ENCODE assay signal across 15 cellular contexts in genomic region chr1:30901798-30902652, GRCh38. TPM values are rescaled to one million over a fixed set of nuclear protein-coding genes. Genes with fewer than 3 reads are reported as not detected.
DNase-seq lines count a peak whose midpoint lies in the region; FAIRE-seq and TF ChIP-seq lines count a peak whose summit lies in the region.
"Had no signal": no experiment of that assay in that cellular context is flagged by ENCODE, and none has a peak within 500 bp of the region (broad histone marks: within the 10 kb centered on the region; RNA-seq: fewer than 3 reads in every experiment).

No MANE protein-coding gene starts in this region.

- H3K4me1 ChIP-seq in HEK293 (ENCODE audit: control insufficient read depth, insufficient read depth, low read length) (no peaks in the 10 kb centered on the region), kidney (ENCODE audit: control insufficient read depth in 1 of 2, insufficient read depth in 1 of 2, low read depth in 1 of 2, low read length in 2 of 2) (peaks cover 0 to 8% of the 10 kb centered on the region in 2 donors), rectal smooth muscle tissue (ENCODE audit: control insufficient read depth, insufficient read depth, low read length) (peaks cover 58% of the 10 kb centered on the region), smooth muscle cell (ENCODE audit: low read depth) (peaks cover 9% of the 10 kb centered on the region)

- H3K9me3 Mint-ChIP-seq in chondrocyte (ENCODE audit: low read depth), result no peaks in the 10 kb centered on the region

- H3K9me3 ChIP-seq in HEK293 (ENCODE audit: control insufficient read depth, insufficient read depth, low read depth, low read length) (no peaks in the 10 kb centered on the region), kidney (ENCODE audit: control insufficient read depth in 1 of 2, low read length in 2 of 2) (no peaks in the 10 kb centered on the region), smooth muscle cell (replicated peaks; ENCODE audit: low read depth) (no peaks in the 10 kb centered on the region)
- H3K9me3 ChIP-seq: BLaER1, neutrophil had no signal

- peaks cover 20% of the 10 kb centered on the region for H3K4me1 Mint-ChIP-seq in chondrocyte (ENCODE audit: low read depth)

- POLR2A ChIA-PET in HEK293 (lab: Yijun Ruan, JAX), result no interaction called here

- peak; percentile 69 for DNase-seq in chondrocyte (ENCODE audit: low spot score)
- DNase-seq in kidney, result no peak
- DNase-seq in GOT3 (lab: John Stamatoyannopoulos, UW), result no peak
- no peak for DNase-seq in NCI-H526 (lab: John Stamatoyannopoulos, UW)
- DNase-seq in amniotic stem cell (lab: John Stamatoyannopoulos, UW), result no peak
- no peak for DNase-seq in smooth muscle cell (lab: John Stamatoyannopoulos, UW; ENCODE audit: unreplicated experiment)
- DNase-seq: activated naive CD4-positive, alpha-beta T cell treated with anti-CD3 and anti-CD28 coated beads, Interleukin-2, amount 50 U/mL, for 16 hours; effector CD4-positive, alpha-beta T cell; NCI-H510A treated with DMSO at 0.1 percent for 48 hours; stimulated activated CD4-positive, alpha-beta T cell treated with anti-CD3 and anti-CD28 coated beads, Interleukin-2, amount 100 ng/mL, for 24 hours; stimulated activated naive CD8-positive, alpha-beta T cell treated with anti-CD3 and anti-CD28 coated beads, Interleukin-15, Interleukin-2, amounts not matched to agents 100 U/mL and 50 U/mL, for 24 hours had no signal

- WGBS in smooth muscle cell (ENCODE audit: low lambda C conversion rate), result 73% methylated on average over 11 of the region's 11 CpGs

- H3K4me3 ChIP-seq in HEK293 (ENCODE audit: low read depth, low read length), result no peak overlapping the region
- no peak overlapping the region for H3K4me3 ChIP-seq in kidney (ENCODE audit: low read length in 2 of 2)
- H3K4me3 ChIP-seq in rectal smooth muscle tissue (ENCODE audit: low read length), result no peak overlapping the region
- H3K4me3 ChIP-seq in smooth muscle cell, result no peak overlapping the region
- H3K4me3 ChIP-seq: BLaER1 had no signal

- H2AFZ ChIP-seq in smooth muscle cell (ENCODE audit: low read depth), result no peak overlapping the region

- CTCF ChIA-PET in HEK293 (lab: Yijun Ruan, JAX), result interaction anchor here (0.7 kb wide), 1 partner anchor 122 kb away, joined by 4 read pairs; no protein-coding TSS in a partner anchor

- H3K27ac ChIP-seq in HEK293 (ENCODE audit: extremely low read depth, low read depth, low read length) (no peak overlapping the region), kidney (ENCODE audit: low read depth in 2 of 2, low read length in 2 of 2) (peak overlapping the region; percentile 63 to 69), rectal smooth muscle tissue (ENCODE audit: low read depth, low read length) (peak overlapping the region; percentile 82), smooth muscle cell (ENCODE audit: low read depth) (no peak overlapping the region)
- H3K27ac ChIP-seq: BLaER1, neutrophil had no signal

- H3K4me2 ChIP-seq in smooth muscle cell, result no peak overlapping the region
- H3K4me2 ChIP-seq: BLaER1 had no signal

- H3K27me3 ChIP-seq in rectal smooth muscle tissue (ENCODE audit: control insufficient read depth, insufficient read depth, low read length) (no peaks in the 10 kb centered on the region), smooth muscle cell (ENCODE audit: low read depth) (no peaks in the 10 kb centered on the region)

- TF ChIP-seq CTCF in HEK293 (tag by site-specific recombination; IDR thresholded peaks at IDR 0.05), result no peak
- no peak for TF ChIP-seq CTCF in chondrocyte (IDR thresholded peaks at IDR 0.05)
- TF ChIP-seq CTCF in kidney (IDR thresholded peaks at IDR 0.05; ENCODE audit: borderline replicate concordance, extremely low read depth, insufficient read depth), result no peak
- no peak for TF ChIP-seq CTCF in smooth muscle cell (IDR thresholded peaks at IDR 0.05; ENCODE audit: borderline replicate concordance, insufficient read depth, poor library complexity, severe bottlenecking)

- H3K27ac Mint-ChIP-seq in chondrocyte (ENCODE audit: unreplicated experiment), result no peak overlapping the region

- H4K20me1 ChIP-seq in smooth muscle cell (ENCODE audit: low read depth), result peaks cover 98% of the 10 kb centered on the region

- no peaks in the 10 kb centered on the region for H3K36me3 Mint-ChIP-seq in chondrocyte (ENCODE audit: low read depth)

- FAIRE-seq in kidney (lab: Jason Lieb, UNC), result no peak

- H3K9ac ChIP-seq in kidney (ENCODE audit: low read length in 2 of 2) (no peak overlapping the region), rectal smooth muscle tissue (ENCODE audit: low read length) (no peak overlapping the region), smooth muscle cell (ENCODE audit: low read depth) (no peak overlapping the region)
- H3K9ac ChIP-seq: BLaER1 had no signal

- H3K79me2 ChIP-seq in smooth muscle cell (ENCODE audit: low read depth), result peaks cover 53% of the 10 kb centered on the region

- no peaks in the 10 kb centered on the region for H3K27me3 Mint-ChIP-seq in chondrocyte (ENCODE audit: low read depth)

- no peaks in the 10 kb centered on the region for H3F3A ChIP-seq in smooth muscle cell (ENCODE audit: low read depth)

- H3K36me3 ChIP-seq in HEK293 (ENCODE audit: control insufficient read depth in 2 of 2, insufficient read depth in 1 of 2, low read length in 2 of 2) (no peaks in the 10 kb centered on the region), kidney (ENCODE audit: control insufficient read depth in 1 of 2, insufficient read depth in 2 of 2, low read length in 2 of 2) (no peaks in the 10 kb centered on the region), rectal smooth muscle tissue (ENCODE audit: control insufficient read depth, insufficient read depth, low read length) (no peaks in the 10 kb centered on the region), smooth muscle cell (ENCODE audit: low read depth) (no peaks in the 10 kb centered on the region)
- H3K36me3 ChIP-seq: BLaER1, neutrophil had no signal

- H3K4me3 Mint-ChIP-seq in chondrocyte (ENCODE audit: unreplicated experiment), result no peak overlapping the region

- intact Hi-C loops in kidney (cut with DNase I), result no loop called here

TF ChIP-seq in HEK293, 187 proteins besides CTCF, POLR2A, EP300 and RAD21 (continues in another document):
- TF ChIP-seq GLIS2 (tag by site-specific recombination; IDR thresholded peaks at IDR 0.05) (0 out of 2 replicates have a peak, but pooled peaks have one; percentile 24), ZSCAN5A (tag by site-specific recombination; IDR thresholded peaks at IDR 0.05) (no peak), ZNF768 (tag by site-specific recombination; IDR thresholded peaks at IDR 0.05) (peak; percentile 98), ZNF248 (tag by site-specific recombination; IDR thresholded peaks at IDR 0.05) (no peak), PATZ1 (tag by site-specific recombination; IDR thresholded peaks at IDR 0.05) (0 out of 2 replicates have a peak, but pooled peaks have one; percentile 42), ZNF449 (tag by site-specific recombination; IDR thresholded peaks at IDR 0.05) (no peak)

RNA-seq across cellular contexts. Expression of gene SDC3, which starts 6.5 kb away (rescaled TPM):
- total RNA-seq in chondrocyte (46.8 to 69.3 TPM (median 47.3 TPM) in 3 replicates), kidney (58.7 TPM), smooth muscle cell (45.8 and 46.3 TPM in 2 replicates)
- polyA plus RNA-seq in kidney (ENCODE audit: insufficient read depth, low read depth, low replicate concordance) (11.0 TPM), smooth muscle cell (86.8 and 112 TPM in 2 replicates)

Comparison
In these comparisons a context has a peak if more than half of its experiments do, and no peak if none do; other contexts are left out.
1. H3K27ac ChIP-seq: peak in kidney (2 of 2) and rectal smooth muscle tissue (single experiment); none in HEK293 (single experiment) and smooth muscle cell (single experiment).